Comparison of ENCODE assay signal across 8 cellular contexts in the genomic region with DNA sequence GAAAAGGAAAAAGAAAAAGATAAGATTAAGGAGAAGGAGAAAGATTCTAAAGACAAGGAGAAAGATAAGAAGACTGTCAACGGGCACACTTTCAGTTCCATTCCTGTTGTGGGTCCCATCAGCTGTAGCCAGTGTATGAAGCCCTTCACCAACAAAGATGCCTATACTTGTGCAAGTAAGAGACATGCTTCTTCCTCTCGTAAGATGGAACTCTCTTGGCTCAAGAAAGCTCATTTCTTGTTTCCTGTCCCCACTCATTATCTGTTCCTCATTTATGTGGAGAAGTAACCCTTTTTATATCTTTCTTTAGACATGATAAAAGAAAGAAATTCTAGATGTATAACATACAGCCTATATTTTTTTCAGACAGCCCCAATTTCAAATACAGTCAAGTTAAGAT.
A peak's percentile ranks its signal among the peaks of the same experiment; 100 is the strongest.
DNase-seq lines count a peak whose midpoint lies in the region; ATAC-seq, FAIRE-seq and TF ChIP-seq lines count a peak whose summit lies in the region.
"Had no signal": no experiment of that assay in that cellular context is flagged by ENCODE, and none has a peak within 500 bp of the region (broad histone marks: within the 10 kb centered on the region; RNA-seq: fewer than 3 reads in every experiment).

No MANE protein-coding gene starts in this region.

- H3K27ac Mint-ChIP-seq in T-helper 17 cell = peak overlapping the region; percentile 98
- peak overlapping the region; percentile 98 to 99 for H3K27ac Mint-ChIP-seq in natural killer cell treated with Interleukin-12 subunit alpha and Interleukin-12 subunit beta and Interleukin-15 and Interleukin-18, amount 100 ng/mL, for 72 hours
- H3K27ac Mint-ChIP-seq: brain had no signal

- FAIRE-seq in H54 (lab: Jason Lieb, UNC) = no peak

- no peaks in the 10 kb centered on the region for H3K9me3 Mint-ChIP-seq in natural killer cell treated with Interleukin-12 subunit alpha and Interleukin-12 subunit beta and Interleukin-15 and Interleukin-18, amount 100 ng/mL, for 72 hours
- H3K9me3 Mint-ChIP-seq: brain had no signal

- no peak for TF ChIP-seq POLR2A in H54 (IDR thresholded peaks at IDR 0.05; ENCODE audit: low read depth, low read length)

- H3K4me3 ChIP-seq in GM08714 (ENCODE audit: low read length) = peak overlapping the region; percentile 54; the same call in 1 of the 2 replicates

- peak overlapping the region; percentile 99 for H3K4me3 Mint-ChIP-seq in T-helper 17 cell
- peak overlapping the region; percentile 99 for H3K4me3 Mint-ChIP-seq in natural killer cell treated with Interleukin-12 subunit alpha and Interleukin-12 subunit beta and Interleukin-15 and Interleukin-18, amount 100 ng/mL, for 72 hours
- H3K4me3 Mint-ChIP-seq: brain had no signal

- peak; percentile 5 for ATAC-seq in GM19468 (IDR thresholded peaks at IDR 0.05; ENCODE audit: extremely low read depth, unreplicated experiment)
- no peak for ATAC-seq in T-helper 17 cell
- ATAC-seq in natural killer cell treated with Interleukin-12 subunit alpha and Interleukin-12 subunit beta and Interleukin-15 and Interleukin-18, amount 100 ng/mL, for 72 hours = no peak
- no peak for ATAC-seq in GM18909 (IDR thresholded peaks at IDR 0.05; ENCODE audit: poor library complexity, unreplicated experiment)

- DNase-seq in T-helper 17 cell = no peak
- no peak for DNase-seq in natural killer cell treated with Interleukin-12 subunit alpha and Interleukin-12 subunit beta and Interleukin-15 and Interleukin-18, amount 100 ng/mL, for 72 hours (ENCODE audit: low spot score)
- no peak for DNase-seq in H54 (ENCODE audit: insufficient read length, low spot score)
- no peak for DNase-seq in SKM-1 (lab: John Stamatoyannopoulos, UW; ENCODE audit: unreplicated experiment)

- no peaks in the 10 kb centered on the region for H3K27me3 Mint-ChIP-seq in T-helper 17 cell
- no peaks in the 10 kb centered on the region for H3K27me3 Mint-ChIP-seq in natural killer cell treated with Interleukin-12 subunit alpha and Interleukin-12 subunit beta and Interleukin-15 and Interleukin-18, amount 100 ng/mL, for 72 hours
- H3K27me3 Mint-ChIP-seq: brain had no signal

- peaks cover 57% of the 10 kb centered on the region for H3K4me1 Mint-ChIP-seq in T-helper 17 cell
- peaks cover 65 to 75% of the 10 kb centered on the region in 2 donors for H3K4me1 Mint-ChIP-seq in natural killer cell treated with Interleukin-12 subunit alpha and Interleukin-12 subunit beta and Interleukin-15 and Interleukin-18, amount 100 ng/mL, for 72 hours (ENCODE audit: low read depth in 2 of 2)

- no peaks in the 10 kb centered on the region for H3K9me3 ChIP-seq in T-helper 17 cell (ENCODE audit: control insufficient read depth, low read length, poor library complexity, severe bottlenecking)

- H3K36me3 Mint-ChIP-seq in T-helper 17 cell (ENCODE audit: low read depth) = peaks cover 11% of the 10 kb centered on the region
- H3K36me3 Mint-ChIP-seq in natural killer cell treated with Interleukin-12 subunit alpha and Interleukin-12 subunit beta and Interleukin-15 and Interleukin-18, amount 100 ng/mL, for 72 hours = peaks cover 20% of the 10 kb centered on the region
